ENCODE assay signal across 9 cellular contexts in the genomic region with DNA sequence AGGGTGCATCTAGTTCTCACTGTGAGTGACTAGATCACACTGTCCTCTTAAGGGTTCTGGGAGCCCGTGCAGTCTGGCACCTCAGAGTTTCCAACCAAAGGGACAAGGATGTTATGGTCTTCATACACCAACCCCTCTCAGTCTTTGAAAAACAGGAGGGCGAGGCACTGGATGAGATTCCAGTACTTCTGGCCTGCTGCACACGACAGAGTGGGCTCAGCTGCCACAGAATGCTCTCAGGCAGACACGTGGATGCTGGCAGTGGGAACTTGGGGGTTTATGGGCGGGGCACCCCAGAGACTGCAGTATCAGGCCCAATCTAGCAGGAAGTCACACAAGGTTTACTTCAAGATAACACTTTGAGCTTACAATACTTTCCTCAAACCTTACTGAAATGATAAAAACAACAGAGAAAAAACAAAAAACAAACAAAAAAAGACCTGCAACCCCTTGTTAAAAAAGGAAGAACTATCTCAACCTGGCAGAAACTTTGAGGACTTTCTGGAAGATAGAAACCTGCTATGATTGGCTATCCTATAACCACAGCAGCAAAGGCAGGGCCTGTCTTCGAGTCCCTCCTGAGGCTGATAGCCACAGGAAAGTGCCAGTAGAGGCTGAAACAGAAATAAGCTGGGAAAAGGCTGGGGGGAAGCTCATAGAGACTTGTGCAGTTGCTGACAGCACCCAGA. TPM values are rescaled to one million over a fixed set of nuclear protein-coding genes. Genes with fewer than 3 reads are reported as not detected.
DNase-seq lines count a peak whose midpoint lies in the region; ATAC-seq lines count a peak whose summit lies in the region.
"Had no signal": no experiment of that assay in that cellular context is flagged by ENCODE, and none has a peak within 500 bp of the region (broad histone marks: within the 10 kb centered on the region; RNA-seq: fewer than 3 reads in every experiment).

No MANE protein-coding gene starts in this region.

- no peaks in the 10 kb centered on the region for H3K9me3 Mint-ChIP-seq in activated T-helper 2 cell treated with anti-CD3 and anti-CD28 coated beads, Interferon-gamma antibody, Interleukin-2, Interleukin-4, amounts not matched to agents 10 μg/mL and 5 μg/mL and 100 μg/mL, durations not matched to agents 14 hours and 24 hours and 36 hours
- H3K9me3 Mint-ChIP-seq in naive thymus-derived CD4-positive, alpha-beta T cell: peaks cover 0 to 4% (median 0%) of the 10 kb centered on the region in 11 donors

- H3K36me3 ChIP-seq in naive thymus-derived CD4-positive, alpha-beta T cell (ENCODE audit: control insufficient read depth in 2 of 3, insufficient read depth in 3 of 3, low read length in 3 of 3): no peaks in the 10 kb centered on the region
- H3K36me3 ChIP-seq: adrenal gland had no signal

- H3K9me3 ChIP-seq in naive thymus-derived CD4-positive, alpha-beta T cell (ENCODE audit: control insufficient read depth in 2 of 3, low read length in 3 of 3): no peaks in the 10 kb centered on the region
- H3K9me3 ChIP-seq: adrenal gland had no signal

- peaks cover under 1% of the 10 kb centered on the region for H3K36me3 Mint-ChIP-seq in activated T-helper 2 cell treated with anti-CD3 and anti-CD28 coated beads, Interferon-gamma antibody, Interleukin-2, Interleukin-4, amounts not matched to agents 10 μg/mL and 5 μg/mL and 100 μg/mL, durations not matched to agents 14 hours and 24 hours and 36 hours (ENCODE audit: low read depth)
- H3K36me3 Mint-ChIP-seq in naive thymus-derived CD4-positive, alpha-beta T cell: peaks cover 0 to 18% (median 0%) of the 10 kb centered on the region in 5 donors

- DNase-seq in GF-D8 (lab: John Stamatoyannopoulos, UW) (peak; percentile 56), MV-4-11 (lab: John Stamatoyannopoulos, UW) (peak; percentile 34), dermis blood vessel endothelial cell (no peak), occipital lobe (lab: John Stamatoyannopoulos, UW) (no peak)
- peak; percentile 57 for DNase-seq in activated T-helper 2 cell treated with anti-CD3 and anti-CD28 coated beads, Interferon-gamma antibody, Interleukin-2, Interleukin-4, amounts not matched to agents 10 μg/mL and 5 μg/mL and 100 μg/mL, durations not matched to agents 14 hours and 24 hours and 36 hours (ENCODE audit: low spot score)
- DNase-seq in naive thymus-derived CD4-positive, alpha-beta T cell: peak in 7 of 9 donors; percentile 17 to 58 (median 42)

- H3K27me3 ChIP-seq in naive thymus-derived CD4-positive, alpha-beta T cell (ENCODE audit: control insufficient read depth in 2 of 2, insufficient read depth in 2 of 2, low read length in 2 of 2): no peaks in the 10 kb centered on the region
- H3K27me3 ChIP-seq: adrenal gland had no signal

- peaks cover 9% of the 10 kb centered on the region for H3K27me3 Mint-ChIP-seq in activated T-helper 2 cell treated with anti-CD3 and anti-CD28 coated beads, Interferon-gamma antibody, Interleukin-2, Interleukin-4, amounts not matched to agents 10 μg/mL and 5 μg/mL and 100 μg/mL, durations not matched to agents 14 hours and 24 hours and 36 hours (ENCODE audit: low read depth)
- peaks cover 0 to 3% (median 0%) of the 10 kb centered on the region in 5 donors for H3K27me3 Mint-ChIP-seq in naive thymus-derived CD4-positive, alpha-beta T cell

- H3K27ac ChIP-seq in naive thymus-derived CD4-positive, alpha-beta T cell (ENCODE audit: low read depth, low read length): peak overlapping the region; percentile 18
- H3K27ac ChIP-seq: adrenal gland had no signal

- intact Hi-C loops in activated T-helper 2 cell treated with anti-CD3 and anti-CD28 coated beads, Interferon-gamma antibody, Interleukin-2, Interleukin-4, amounts not matched to agents 10 μg/mL and 5 μg/mL and 100 μg/mL, durations not matched to agents 14 hours and 24 hours and 36 hours (cut with micrococcal nuclease): loop anchor here (2.0 kb wide), 1 partner anchor 18 kb away; no protein-coding TSS in a partner anchor
- intact Hi-C loops in naive thymus-derived CD4-positive, alpha-beta T cell (cut with micrococcal nuclease): loop anchor here (1.0 to 2.0 kb wide), 6 partner anchors 16 to 60 kb away; no protein-coding TSS in a partner anchor

- POLR2A ChIA-PET in naive thymus-derived CD4-positive, alpha-beta T cell (lab: Charles Lee): interaction anchor here (0.7 to 2.5 kb wide), 9 partner anchors 8 to 143 kb away, joined by 3 to 17 read pairs (median 4); no protein-coding TSS in a partner anchor

- peak; percentile 95 for ATAC-seq in naive thymus-derived CD4-positive, alpha-beta T cell
- ATAC-seq in HG02884 (IDR thresholded peaks at IDR 0.05; ENCODE audit: unreplicated experiment) (no peak), HG03108 (IDR thresholded peaks at IDR 0.05; ENCODE audit: unreplicated experiment) (no peak)

- peaks cover 17 to 26% of the 10 kb centered on the region in 2 donors for H3K4me1 ChIP-seq in naive thymus-derived CD4-positive, alpha-beta T cell (ENCODE audit: control insufficient read depth in 2 of 2, insufficient read depth in 2 of 2, low read length in 2 of 2)

- H3K4me1 Mint-ChIP-seq in activated T-helper 2 cell treated with anti-CD3 and anti-CD28 coated beads, Interferon-gamma antibody, Interleukin-2, Interleukin-4, amounts not matched to agents 10 μg/mL and 5 μg/mL and 100 μg/mL, durations not matched to agents 14 hours and 24 hours and 36 hours (ENCODE audit: low read depth): peaks cover 39% of the 10 kb centered on the region
- H3K4me1 Mint-ChIP-seq in naive thymus-derived CD4-positive, alpha-beta T cell: peaks cover 35 to 75% (median 60%) of the 10 kb centered on the region in 7 donors

- H3K4me3 ChIP-seq in naive thymus-derived CD4-positive, alpha-beta T cell (ENCODE audit: low read length): no peak overlapping the region
- H3K4me3 ChIP-seq: adrenal gland had no signal

- CTCF ChIA-PET in naive thymus-derived CD4-positive, alpha-beta T cell (lab: Charles Lee): interaction anchor here (0.6 to 1.6 kb wide), 2 partner anchors 33 to 63 kb away, joined by 3 read pairs; no protein-coding TSS in a partner anchor

- H3K27ac Mint-ChIP-seq in activated T-helper 2 cell treated with anti-CD3 and anti-CD28 coated beads, Interferon-gamma antibody, Interleukin-2, Interleukin-4, amounts not matched to agents 10 μg/mL and 5 μg/mL and 100 μg/mL, durations not matched to agents 14 hours and 24 hours and 36 hours: peak overlapping the region; percentile 81
- H3K27ac Mint-ChIP-seq in naive thymus-derived CD4-positive, alpha-beta T cell: peak overlapping the region; percentile 53 to 93 (median 81)

- no peak overlapping the region for H3K4me3 Mint-ChIP-seq in activated T-helper 2 cell treated with anti-CD3 and anti-CD28 coated beads, Interferon-gamma antibody, Interleukin-2, Interleukin-4, amounts not matched to agents 10 μg/mL and 5 μg/mL and 100 μg/mL, durations not matched to agents 14 hours and 24 hours and 36 hours (ENCODE audit: low read depth)
- peak overlapping the region; percentile 1 to 79 (median 62) for H3K4me3 Mint-ChIP-seq in naive thymus-derived CD4-positive, alpha-beta T cell

RNA-seq across cellular contexts. Expression of a gene that starts 28.3 kb away (rescaled TPM):
- total RNA-seq in activated T-helper 2 cell treated with anti-CD3 and anti-CD28 coated beads, Interferon-gamma antibody, Interleukin-2, Interleukin-4, amounts not matched to agents 10 μg/mL and 5 μg/mL and 100 μg/mL, durations not matched to agents 14 hours and 24 hours and 36 hours: 30.6 and 30.8 TPM in 2 replicates
- total RNA-seq in naive thymus-derived CD4-positive, alpha-beta T cell: 10 to 100 TPM; 20.6 to 95.5 (median 29.5) TPM
- 10 to 100 TPM; 18.3 to 22.0 TPM for polyA plus RNA-seq in naive thymus-derived CD4-positive, alpha-beta T cell
- total RNA-seq in dermis blood vessel endothelial cell (17.0 and 18.4 TPM in 2 replicates), occipital lobe (109 TPM)

Comparison
In these comparisons a context has a peak if more than half of its experiments do, and no peak if none do; other contexts are left out.
1. DNase-seq: peak in GF-D8 (single experiment), MV-4-11 (single experiment), activated T-helper 2 cell treated with anti-CD3 and anti-CD28 coated beads, Interferon-gamma antibody, Interleukin-2, Interleukin-4, amounts not matched to agents 10 μg/mL and 5 μg/mL and 100 μg/mL, durations not matched to agents 14 hours and 24 hours and 36 hours (single experiment) and naive thymus-derived CD4-positive, alpha-beta T cell (7 of 9); none in dermis blood vessel endothelial cell (single experiment) and occipital lobe (single experiment).